In genomic region chr17:77214743-77215142, GRCh38 we compare ENCODE assay signal across 8 cellular contexts.
A peak's percentile ranks its signal among the peaks of the same experiment; 100 is the strongest.
DNase-seq lines count a peak whose midpoint lies in the region; ATAC-seq, FAIRE-seq and TF ChIP-seq lines count a peak whose summit lies in the region.

No MANE protein-coding gene starts in this region.

- FAIRE-seq in K562 (lab: Jason Lieb, UNC): peak; percentile 26
- FAIRE-seq in keratinocyte (lab: Jason Lieb, UNC): no peak

- no peak overlapping the region for H3K4me3 ChIP-seq in K562
- no peak overlapping the region for H3K4me3 ChIP-seq in keratinocyte (ENCODE audit: control insufficient read depth in 2 of 3, extremely low read depth in 1 of 3, insufficient read depth in 2 of 3, low read depth in 1 of 3, low read length in 3 of 3)

- dilution Hi-C loops in keratinocyte (cut with MboI; ENCODE audit: extremely low pct_ligation_motif_present, low sequenced_read_pairs): no loop called here

- in situ Hi-C loops in K562 (cut with MboI): no loop called here

- H3K27ac ChIP-seq in K562 (ENCODE audit: extremely low read depth, low read depth, low read length): no peak overlapping the region
- no peak overlapping the region for H3K27ac ChIP-seq in keratinocyte (ENCODE audit: control insufficient read depth, insufficient read depth, low read length)

- TF ChIP-seq EP300 in K562 (IDR thresholded peaks at IDR 0.05; ENCODE audit: low read length): no peak

- H3K27me3 ChIP-seq in K562 (ENCODE audit: control insufficient read depth in 2 of 2, insufficient read depth in 2 of 2, low read length in 2 of 2) (no peaks in the 10 kb centered on the region), keratinocyte (ENCODE audit: control insufficient read depth, extremely low read depth, insufficient read depth, low read length) (no peaks in the 10 kb centered on the region)

- intact Hi-C loops in K562 (cut with micrococcal nuclease): no loop called here

- 80% methylated on average over 11 of the region's 11 CpGs for WGBS in K562 (ENCODE audit: insufficient coverage, low coverage, missing lambda C conversion rate)

- H4K20me1 ChIP-seq in K562 (replicated peaks; ENCODE audit: control insufficient read depth, insufficient read depth, low read length): no peaks in the 10 kb centered on the region; the same call in 1 of the 2 replicates
- no peaks in the 10 kb centered on the region for H4K20me1 ChIP-seq in keratinocyte (ENCODE audit: control insufficient read depth, extremely low read depth, insufficient read depth, low read length)

- TF ChIP-seq RAD21 in K562 (CRISPR knock-in tag; conservative IDR thresholded peaks at IDR 0.05 in 1 of 2, IDR thresholded peaks at IDR 0.05 in 1 of 2): peak; percentile 22 to 59; a peak in 2 of 4 replicates

- no peaks in the 10 kb centered on the region for H3K9me1 ChIP-seq in K562 (ENCODE audit: control insufficient read depth, insufficient read depth, low read length)
- no peaks in the 10 kb centered on the region for H3K9me1 ChIP-seq in keratinocyte (ENCODE audit: control insufficient read depth, extremely low read depth, insufficient read depth, low read length)

- no peak overlapping the region for H3K9ac ChIP-seq in K562 (ENCODE audit: insufficient read depth in 1 of 2, low read depth in 2 of 2, low read length in 2 of 2)
- H3K9ac ChIP-seq in keratinocyte (ENCODE audit: control insufficient read depth, extremely low read depth, insufficient read depth, low read length): no peak overlapping the region

- H3K36me3 ChIP-seq in K562 (ENCODE audit: control insufficient read depth, insufficient read depth, low read length) (peaks cover 61% of the 10 kb centered on the region; the same call in 2 of the 3 replicates), keratinocyte (ENCODE audit: control insufficient read depth in 2 of 2, extremely low read depth in 1 of 2, insufficient read depth in 2 of 2, low read length in 2 of 2) (peaks cover 37 to 46% of the 10 kb centered on the region in 2 experiments)

- H3K4me2 ChIP-seq in K562 (ENCODE audit: insufficient read depth, low read length): no peak overlapping the region
- H3K4me2 ChIP-seq in keratinocyte (ENCODE audit: control insufficient read depth, extremely low read depth, insufficient read depth, low read depth, low read length): no peak overlapping the region

- H3K79me2 ChIP-seq in K562 (ENCODE audit: control insufficient read depth, insufficient read depth, low read length) (no peaks in the 10 kb centered on the region), keratinocyte (ENCODE audit: control insufficient read depth, insufficient read depth, low read length) (no peaks in the 10 kb centered on the region)

- TF ChIP-seq CTCF in K562 (IDR thresholded peaks at IDR 0.05 in 2 of 3, conservative IDR thresholded peaks at IDR 0.05 in 1 of 3; ENCODE audit: insufficient read depth in 2 of 3, low read depth in 1 of 3, low read length in 3 of 3) (peak; percentile 76 to 99 (median 97)), keratinocyte (optimal IDR thresholded peaks at IDR 0.05 in 1 of 3, IDR thresholded peaks at IDR 0.05 in 1 of 3, conservative IDR thresholded peaks at IDR 0.05 in 1 of 3; ENCODE audit: extremely low read depth in 1 of 3, insufficient read depth in 2 of 3, low read length in 3 of 3) (peak; percentile 39 to 47 (median 39))

- H3K9me3 ChIP-seq in K562 (replicated peaks; ENCODE audit: control insufficient read depth, insufficient read depth, low read depth, low read length): no peaks in the 10 kb centered on the region
- H3K9me3 ChIP-seq in keratinocyte (ENCODE audit: control insufficient read depth, low read depth, low read length): no peaks in the 10 kb centered on the region

- no TSS peak for BruUV-seq in K562 (replicated peaks; lab: Mats Ljungman, UMichigan)

- POLR2A ChIA-PET in K562 (lab: Yijun Ruan, JAX): interaction anchor here (0.6 kb wide), 1 partner anchor 10 kb away, joined by 3 read pairs; no protein-coding TSS in a partner anchor

- TF ChIP-seq POLR2A in K562 (conservative IDR thresholded peaks at IDR 0.05): no peak

- peak; percentile 91 for ATAC-seq in K562
- ATAC-seq in GM21723 (IDR thresholded peaks at IDR 0.05; ENCODE audit: unreplicated experiment): no peak

- H2AFZ ChIP-seq in K562 (ENCODE audit: low read depth, low read length) (no peak overlapping the region), keratinocyte (ENCODE audit: control insufficient read depth, low read length) (no peak overlapping the region)

- CTCF ChIA-PET in K562 (lab: Yijun Ruan, JAX; ENCODE audit: low intra/inter-chr PET ratio): interaction anchor here (0.7 to 1.4 kb wide), 3 partner anchors 31 to 166 kb away, joined by 3 to 6 read pairs (median 3); no protein-coding TSS in a partner anchor

- H3K4me1 ChIP-seq in K562 (replicated peaks in 1 of 2; ENCODE audit: control insufficient read depth in 2 of 2, insufficient read depth in 2 of 2, low read length in 2 of 2) (peaks cover 0 to 15% of the 10 kb centered on the region in 2 experiments; a peak in 1 of 5 replicates), keratinocyte (ENCODE audit: control insufficient read depth, extremely low read depth, insufficient read depth, low read length) (no peaks in the 10 kb centered on the region)

- DNase-seq in SKM-1 treated with dmso at 0.1 percent for 144 hours (lab: John Stamatoyannopoulos, UW; ENCODE audit: unreplicated experiment): peak; percentile 4
- no peak for DNase-seq in SKM-1 (lab: John Stamatoyannopoulos, UW; ENCODE audit: unreplicated experiment)
- DNase-seq in NCI-H2196 (lab: John Stamatoyannopoulos, UW; ENCODE audit: unreplicated experiment): peak; percentile 54
- DNase-seq in K562 (ENCODE audit: extremely low read depth in 1 of 4, low spot score in 3 of 4): peak in 3 of 4 experiments; percentile 35 to 49 (median 35)
- no peak for DNase-seq in keratinocyte (ENCODE audit: low read depth, low spot score)
- no peak for DNase-seq in GF-D8 (lab: John Stamatoyannopoulos, UW)
- DNase-seq in GDM1 (lab: John Stamatoyannopoulos, UW): no peak

TF ChIP-seq in K562, 482 proteins besides CTCF, POLR2A, EP300 and RAD21:
- TF ChIP-seq DEAF1 (CRISPR knock-in tag; IDR thresholded peaks at IDR 0.05) (no peak), SMC3 (conservative IDR thresholded peaks at IDR 0.05; ENCODE audit: insufficient read depth, low read depth, low read length) (peak; percentile 57), STAG1 (CRISPR knock-in tag; IDR thresholded peaks at IDR 0.05; ENCODE audit: borderline replicate concordance) (peak; percentile 35; the same call in 1 of the 2 replicates), CTCFL (IDR thresholded peaks at IDR 0.05; ENCODE audit: borderline replicate concordance, insufficient read depth, low read depth, low read length, poor library complexity, severe bottlenecking) (peak; percentile 6)

Comparison
In these comparisons a context has a peak if more than half of its experiments do, and no peak if none do; other contexts are left out.
1. DNase-seq: peak in SKM-1 treated with dmso at 0.1 percent for 144 hours (single experiment), NCI-H2196 (single experiment) and K562 (3 of 4); none in SKM-1 (single experiment), keratinocyte (single experiment), GF-D8 (single experiment) and GDM1 (single experiment).